ENCODE assay signal across 8 cellular contexts in the genomic region with DNA sequence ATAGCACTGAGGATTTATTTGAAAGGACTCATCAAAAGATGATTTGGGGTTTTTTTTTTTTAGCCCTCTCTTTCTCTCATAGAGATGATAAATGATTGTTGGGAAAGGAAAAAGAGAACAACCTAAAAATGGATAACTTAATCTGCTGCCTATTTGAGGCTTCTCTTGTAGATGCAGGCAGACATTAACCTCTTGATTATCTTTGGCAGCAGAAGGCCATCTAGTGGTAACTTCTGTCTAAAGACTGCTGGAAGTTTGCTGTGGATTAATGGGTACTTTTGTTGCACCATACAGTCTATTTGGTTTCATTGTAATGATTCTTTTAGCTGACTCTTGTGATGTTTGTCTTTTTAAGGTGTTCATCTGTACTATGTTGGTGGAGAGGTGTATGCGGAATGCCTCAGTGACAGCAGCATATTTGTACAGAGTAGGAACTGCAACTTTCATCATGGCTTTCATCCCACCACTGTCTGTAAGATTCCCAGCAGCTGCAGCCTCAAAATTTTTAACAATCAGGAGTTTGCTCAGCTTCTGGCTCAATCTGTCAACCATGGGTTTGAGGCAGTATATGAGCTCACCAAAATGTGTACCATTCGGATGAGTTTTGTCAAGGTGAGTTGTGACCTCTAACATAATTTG. TPM values are rescaled to one million over a fixed set of nuclear protein-coding genes. Genes with fewer than 3 reads are reported as not detected.
DNase-seq lines count a peak whose midpoint lies in the region; ATAC-seq and TF ChIP-seq lines count a peak whose summit lies in the region.

No MANE protein-coding gene starts in this region.

- DNase-seq in Right ventricle myocardium superior (no peak), cardiac septum (ENCODE audit: low spot score) (no peak), NCI-H748 (lab: John Stamatoyannopoulos, UW; ENCODE audit: unreplicated experiment) (peak; percentile 50), dermis microvascular lymphatic vessel endothelial cell (ENCODE audit: low read depth in 2 of 2) (peak; percentile 51 to 67), myocyte (ENCODE audit: low read depth) (peak; percentile 60), coronary artery (ENCODE audit: low spot score) (no peak), activated T-cell treated with anti-CD3 and anti-CD28 coated beads for 4 hours (no peak)

- ATAC-seq in Right ventricle myocardium superior (ENCODE audit: poor library complexity) = peak; percentile 73
- peak; percentile 80 for ATAC-seq in HG02870 (IDR thresholded peaks at IDR 0.05; ENCODE audit: unreplicated experiment)

- H3K4me3 ChIP-seq in coronary artery = no peak overlapping the region

- intact Hi-C loops in Right ventricle myocardium superior (cut with DNase I) (loop anchor here (5.0 to 10.0 kb wide), 2 partner anchors 109 to 227 kb away; no protein-coding TSS in a partner anchor), cardiac septum (cut with DNase I) (loop anchor here (5.0 kb wide), 2 partner anchors 87 to 227 kb away; no protein-coding TSS in a partner anchor)

- TF ChIP-seq CTCF in coronary artery (IDR thresholded peaks at IDR 0.05) = no peak

- H3K27ac ChIP-seq in coronary artery = no peak overlapping the region

RNA-seq across cellular contexts. Expression of a gene that starts 18.8 kb away (rescaled TPM):
- total RNA-seq in Right ventricle myocardium superior (not detected), cardiac septum (not detected), dermis microvascular lymphatic vessel endothelial cell (not detected in 2 replicates), myocyte (not detected in 2 replicates)
- 0.09 TPM for polyA plus RNA-seq in myocyte (2012)

RNA-seq across cellular contexts. Expression of a gene that starts 41.5 kb away (rescaled TPM):
- total RNA-seq in Right ventricle myocardium superior (37.2 TPM), cardiac septum (45.9 TPM), dermis microvascular lymphatic vessel endothelial cell (29.0 and 38.6 TPM in 2 replicates), myocyte (54.3 and 54.4 TPM in 2 replicates)
- 15.5 TPM for polyA plus RNA-seq in myocyte (2012)

Comparison
In these comparisons a context has a peak if more than half of its experiments do, and no peak if none do; other contexts are left out.
1. DNase-seq: peak in NCI-H748 (single experiment), dermis microvascular lymphatic vessel endothelial cell (2 of 2) and myocyte (single experiment); none in Right ventricle myocardium superior (single experiment), cardiac septum (single experiment), coronary artery (single experiment) and activated T-cell treated with anti-CD3 and anti-CD28 coated beads for 4 hours (single experiment).